In the genomic region with DNA sequence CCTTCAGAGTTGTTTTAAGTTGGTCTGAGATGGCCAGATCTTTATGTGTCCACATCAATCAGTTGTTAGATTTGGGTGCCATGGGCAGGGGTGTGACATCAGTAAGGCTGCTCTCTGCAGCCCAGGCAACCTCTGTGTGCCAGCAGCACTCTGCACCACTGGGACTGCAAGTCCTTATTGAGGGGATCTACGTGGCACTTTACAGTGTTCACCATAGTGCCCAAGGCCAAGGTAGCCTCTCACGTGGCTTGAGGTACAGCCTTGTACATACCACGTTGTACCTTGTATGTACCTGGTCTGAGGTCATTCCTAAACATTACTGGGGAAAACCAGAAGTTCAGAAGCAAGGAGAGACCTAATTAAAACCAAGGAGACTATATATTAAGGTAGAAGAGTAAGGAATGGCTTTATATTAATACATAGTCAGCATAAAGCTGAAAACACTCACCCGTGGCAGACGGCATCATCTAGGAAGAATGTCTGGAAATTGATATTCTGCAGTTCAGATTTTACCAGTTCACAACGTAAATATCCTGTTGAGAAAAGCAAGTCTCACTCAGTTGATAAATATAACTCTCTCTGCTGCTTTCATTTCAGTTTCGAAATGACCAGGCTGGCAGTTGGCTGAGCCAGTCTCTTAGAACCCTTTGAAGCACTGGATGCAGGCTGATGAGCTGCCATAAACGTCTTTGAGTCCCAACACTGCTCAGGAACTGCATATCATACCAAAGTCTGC, we compare ENCODE assay signal across 12 cellular contexts.
A peak's percentile ranks its signal among the peaks of the same experiment; 100 is the strongest.
DNase-seq lines count a peak whose midpoint lies in the region; ATAC-seq and TF ChIP-seq lines count a peak whose summit lies in the region.
"Had no signal": no experiment of that assay in that cellular context is flagged by ENCODE, and none has a peak within 500 bp of the region (broad histone marks: within the 10 kb centered on the region; RNA-seq: fewer than 3 reads in every experiment).

No MANE protein-coding gene starts in this region.

- H3K27me3 ChIP-seq in parathyroid adenoma (ENCODE audit: control insufficient read depth, insufficient read depth, low read length), result no peaks in the 10 kb centered on the region
- H3K27me3 ChIP-seq in left lung, result no peaks in the 10 kb centered on the region
- H3K27me3 ChIP-seq: heart right ventricle, ovary had no signal

- H3K4me3 Mint-ChIP-seq in activated T-cell treated with anti-CD3 and anti-CD28 coated beads, Interleukin-2, amount 50 U/mL, for 72 hours, result peak overlapping the region; percentile 9 to 54
- H3K4me3 Mint-ChIP-seq in activated T-cell treated with anti-CD3 and anti-CD28 coated beads, Interleukin-2, amount 50 U/mL, for 4 hours, result no peak overlapping the region
- peak overlapping the region; percentile 6 to 84 (median 68) for H3K4me3 Mint-ChIP-seq in IgD-negative memory B cell

- intact Hi-C loops in left lung (cut with DNase I), result no loop called here

- H3K36me3 ChIP-seq in parathyroid adenoma (ENCODE audit: control insufficient read depth, insufficient read depth, low read length) (no peaks in the 10 kb centered on the region), left lung (no peaks in the 10 kb centered on the region)
- H3K36me3 ChIP-seq: heart right ventricle, ovary had no signal

- no peak overlapping the region for H3K9ac ChIP-seq in parathyroid adenoma

- no peak overlapping the region for H2AFZ ChIP-seq in parathyroid adenoma

- H3K4me1 ChIP-seq in parathyroid adenoma, result peaks cover 20% of the 10 kb centered on the region
- H3K4me1 ChIP-seq in left lung, result peaks cover 0 to 3% of the 10 kb centered on the region in 2 donors

- H3K9me3 ChIP-seq in parathyroid adenoma (ENCODE audit: control insufficient read depth, low read length) (no peaks in the 10 kb centered on the region), left lung (peaks cover 0 to 4% of the 10 kb centered on the region in 2 donors)
- H3K9me3 ChIP-seq: ovary had no signal

- no peaks in the 10 kb centered on the region for H3K27me3 Mint-ChIP-seq in activated T-cell treated with anti-CD3 and anti-CD28 coated beads, Interleukin-2, amount 50 U/mL, for 72 hours (ENCODE audit: low read depth)
- H3K27me3 Mint-ChIP-seq in activated T-cell treated with anti-CD3 and anti-CD28 coated beads, Interleukin-2, amount 50 U/mL, for 4 hours (ENCODE audit: low read depth), result no peaks in the 10 kb centered on the region
- H3K27me3 Mint-ChIP-seq in IgD-negative memory B cell, result no peaks in the 10 kb centered on the region

- H3K9me3 Mint-ChIP-seq in activated T-cell treated with anti-CD3 and anti-CD28 coated beads, Interleukin-2, amount 50 U/mL, for 72 hours, result no peaks in the 10 kb centered on the region
- no peaks in the 10 kb centered on the region for H3K9me3 Mint-ChIP-seq in activated T-cell treated with anti-CD3 and anti-CD28 coated beads, Interleukin-2, amount 50 U/mL, for 4 hours
- peaks cover 0 to 1% (median 0%) of the 10 kb centered on the region in 3 donors for H3K9me3 Mint-ChIP-seq in IgD-negative memory B cell

- no peak overlapping the region for H3K4me3 ChIP-seq in parathyroid adenoma (ENCODE audit: low read depth, low read length)
- no peak overlapping the region for H3K4me3 ChIP-seq in left lung
- H3K4me3 ChIP-seq: heart right ventricle, ovary had no signal

- peak in 1 of 2 donors; percentile 26 for DNase-seq in activated T-cell treated with anti-CD3 and anti-CD28 coated beads, Interleukin-2, amount 50 U/mL, for 72 hours
- DNase-seq in activated T-cell treated with anti-CD3 and anti-CD28 coated beads, Interleukin-2, amount 50 U/mL, for 4 hours, result no peak
- DNase-seq in HPDE6-E6E7 (ENCODE audit: extremely low spot score) (no peak), left lung (no peak)
- no peak for DNase-seq in stimulated activated CD4-positive, alpha-beta T cell treated with anti-CD3 and anti-CD28 coated beads, Interleukin-4, amount 100 ng/mL, for 4 hours
- DNase-seq: heart right ventricle; ovary; stimulated activated naive CD4-positive, alpha-beta T cell had no signal

- no peaks in the 10 kb centered on the region for H3K79me2 ChIP-seq in parathyroid adenoma

- peak overlapping the region; percentile 38 for H3K27ac ChIP-seq in parathyroid adenoma
- no peak overlapping the region for H3K27ac ChIP-seq in left lung
- H3K27ac ChIP-seq: heart right ventricle, HL-60, ovary had no signal

- no peak overlapping the region for H3K27ac Mint-ChIP-seq in activated T-cell treated with anti-CD3 and anti-CD28 coated beads, Interleukin-2, amount 50 U/mL, for 72 hours
- H3K27ac Mint-ChIP-seq in IgD-negative memory B cell, result peak overlapping the region in 1 of 3 donors; percentile 85

- peak; percentile 51 to 75 for ATAC-seq in activated T-cell treated with anti-CD3 and anti-CD28 coated beads, Interleukin-2, amount 50 U/mL, for 72 hours (replicated peaks in 1 of 2)
- no peak for ATAC-seq in activated T-cell treated with anti-CD3 and anti-CD28 coated beads, Interleukin-2, amount 50 U/mL, for 4 hours
- ATAC-seq in HG02588 (IDR thresholded peaks at IDR 0.05; ENCODE audit: unreplicated experiment), result peak; percentile 80
- ATAC-seq in left lung, result no peak
- ATAC-seq: heart right ventricle had no signal

- TF ChIP-seq CTCF in parathyroid adenoma (IDR thresholded peaks at IDR 0.05) (no peak), left lung (IDR thresholded peaks at IDR 0.05) (no peak)

- peaks cover 0 to 2% of the 10 kb centered on the region in 2 donors for H3K36me3 Mint-ChIP-seq in activated T-cell treated with anti-CD3 and anti-CD28 coated beads, Interleukin-2, amount 50 U/mL, for 72 hours (ENCODE audit: insufficient read depth in 2 of 2)
- H3K36me3 Mint-ChIP-seq in activated T-cell treated with anti-CD3 and anti-CD28 coated beads, Interleukin-2, amount 50 U/mL, for 4 hours (ENCODE audit: insufficient read depth), result peaks cover 9% of the 10 kb centered on the region
- H3K36me3 Mint-ChIP-seq in IgD-negative memory B cell, result peaks cover 1% of the 10 kb centered on the region

- H3K4me1 Mint-ChIP-seq in activated T-cell treated with anti-CD3 and anti-CD28 coated beads, Interleukin-2, amount 50 U/mL, for 72 hours (ENCODE audit: low read depth), result peaks cover 33% of the 10 kb centered on the region
- H3K4me1 Mint-ChIP-seq in activated T-cell treated with anti-CD3 and anti-CD28 coated beads, Interleukin-2, amount 50 U/mL, for 4 hours (ENCODE audit: low read depth), result peaks cover 25% of the 10 kb centered on the region
- peaks cover 22 to 29% (median 24%) of the 10 kb centered on the region in 3 donors for H3K4me1 Mint-ChIP-seq in IgD-negative memory B cell

- H3K4me2 ChIP-seq in parathyroid adenoma (ENCODE audit: low read length), result no peak overlapping the region

Comparison
In these comparisons a context has a peak if more than half of its experiments do, and no peak if none do; other contexts are left out.
1. ATAC-seq: peak in activated T-cell treated with anti-CD3 and anti-CD28 coated beads, Interleukin-2, amount 50 U/mL, for 72 hours (2 of 2) and HG02588 (single experiment); none in activated T-cell treated with anti-CD3 and anti-CD28 coated beads, Interleukin-2, amount 50 U/mL, for 4 hours (0 of 2) and left lung (single experiment).